19 cellular contexts compared by ENCODE assay signal in genomic region chr13:79085021-79085420, GRCh38.
"Had no signal": no experiment of that assay in that cellular context is flagged by ENCODE, and none has a peak within 500 bp of the region (broad histone marks: within the 10 kb centered on the region; RNA-seq: fewer than 3 reads in every experiment).

No MANE protein-coding gene starts in this region.

- DNase-seq: activated CD4-positive, alpha-beta T cell treated with anti-CD3 and anti-CD28 coated beads for 48 hours; activated CD4-positive, alpha-beta T cell treated with anti-CD3 and anti-CD28 coated beads, Interleukin-2, amount 50 U/mL, for 48 hours; activated CD8-positive, alpha-beta memory T cell treated with anti-CD3 and anti-CD28 coated beads, Interleukin-2, amount 10 ng/mL, durations not matched to agents 7 days and 5 days; activated effector memory CD4-positive, alpha-beta T cell treated with Interleukin-2 at 50 U/mL for 16 hours; activated naive CD4-positive, alpha-beta T cell; activated T-cell treated with anti-CD3 and anti-CD28 coated beads, Interleukin-2, amount 50 U/mL, for 24 hours; aorta; colonic mucosa; Kasumi-1; NCI-H1694; NCI-H2029 treated with DMSO at 0.1 percent for 48 hours; NCI-H345; NCI-H510A; NCI-H526 treated with DMSO at 0.1 percent for 48 hours; OCI-M1; RPMI8226; SJCRH30; SK-N-SH; T-helper 1 cell had no signal
